Comparison of ENCODE assay signal across 8 cellular contexts in the genomic region with DNA sequence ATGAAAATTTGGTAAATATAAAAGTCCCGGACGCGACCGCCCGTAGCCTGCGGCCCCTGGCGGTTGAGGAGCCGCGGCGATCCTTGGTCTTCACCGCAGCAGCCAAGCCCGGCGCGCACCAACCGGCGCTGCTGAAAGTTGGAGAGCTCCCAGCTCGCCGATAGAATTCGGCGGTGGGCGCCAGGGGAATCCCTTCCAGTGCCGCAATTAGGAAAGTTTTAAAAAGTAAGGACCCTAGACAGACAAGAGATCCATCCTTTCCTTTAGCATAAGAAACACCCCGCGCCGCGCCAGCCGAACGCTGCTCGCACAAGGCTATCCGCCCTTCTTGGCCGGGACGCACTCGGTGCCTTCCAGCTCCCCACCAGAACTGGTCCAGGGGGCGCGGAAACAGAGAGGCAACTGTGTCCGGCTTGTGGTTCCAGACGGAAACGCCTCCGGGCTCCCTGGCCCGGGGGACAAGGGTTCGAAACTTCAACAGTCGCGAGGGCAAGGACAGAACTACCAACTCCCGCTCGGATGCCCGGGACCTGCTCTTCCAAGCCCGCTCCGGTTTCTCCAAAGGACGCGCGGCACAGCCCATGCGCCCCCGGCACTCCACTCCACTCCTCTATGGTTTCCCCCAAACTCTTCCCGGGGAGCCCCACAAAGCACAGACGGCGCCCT. TPM values are rescaled to one million over a fixed set of nuclear protein-coding genes. Genes with fewer than 3 reads are reported as not detected.
DNase-seq lines count a peak whose midpoint lies in the region; ATAC-seq and TF ChIP-seq lines count a peak whose summit lies in the region.

No MANE protein-coding gene starts in this region.

- peaks cover 5% of the 10 kb centered on the region for H3K79me2 ChIP-seq in neural cell (replicated peaks; ENCODE audit: insufficient read depth, low read length)

- peak overlapping the region; percentile 68 for H3K4me2 ChIP-seq in neural cell (ENCODE audit: low read length)

- peaks cover 60% of the 10 kb centered on the region for H3K27me3 ChIP-seq in neural cell (ENCODE audit: insufficient read depth, low read depth, low read length)

- no peaks in the 10 kb centered on the region for H3F3A ChIP-seq in neural cell (ENCODE audit: insufficient read depth, low read length, poor library complexity, severe bottlenecking)

- no peaks in the 10 kb centered on the region for H3K9me3 ChIP-seq in neural cell (ENCODE audit: low read length)

- peak overlapping the region; percentile 86 for H3K4me3 ChIP-seq in neural cell (ENCODE audit: low read length)

- peaks cover 20% of the 10 kb centered on the region for H3K4me1 Mint-ChIP-seq in activated CD4-positive, alpha-beta T cell treated with anti-CD3 and anti-CD28 coated beads, Interleukin-2, amount 10 ng/mL, durations not matched to agents 7 days and 5 days
- peaks cover 15% of the 10 kb centered on the region for H3K4me1 Mint-ChIP-seq in activated CD8-positive, alpha-beta T cell treated with anti-CD3 and anti-CD28 coated beads for 36 hours (ENCODE audit: low read depth)

- TF ChIP-seq EP300 in neural cell (conservative IDR thresholded peaks at IDR 0.05; ENCODE audit: poor library complexity, severe bottlenecking) = no peak

- H3K36me3 ChIP-seq in neural cell (ENCODE audit: insufficient read depth, low read length) = no peaks in the 10 kb centered on the region

- no peak overlapping the region for H3K27ac Mint-ChIP-seq in activated CD4-positive, alpha-beta T cell treated with anti-CD3 and anti-CD28 coated beads, Interleukin-2, amount 10 ng/mL, durations not matched to agents 7 days and 5 days
- no peak overlapping the region for H3K27ac Mint-ChIP-seq in activated CD8-positive, alpha-beta T cell treated with anti-CD3 and anti-CD28 coated beads for 36 hours

- no peak overlapping the region for H3K27ac ChIP-seq in neural cell (ENCODE audit: low read length)

- no peak for DNase-seq in activated CD4-positive, alpha-beta T cell treated with anti-CD3 and anti-CD28 coated beads, Interleukin-2, amount 10 ng/mL, durations not matched to agents 7 days and 5 days
- no peak for DNase-seq in activated CD4-positive, alpha-beta T cell treated with anti-CD3 and anti-CD28 coated beads for 1 hour
- DNase-seq in activated CD8-positive, alpha-beta T cell treated with anti-CD3 and anti-CD28 coated beads for 36 hours = peak; percentile 14
- DNase-seq in foreskin melanocyte = peak; percentile 60

- ATAC-seq in HG03342 (IDR thresholded peaks at IDR 0.05; ENCODE audit: unreplicated experiment) (peak; percentile 26), GM21528 (IDR thresholded peaks at IDR 0.05; ENCODE audit: low FRiP score, unreplicated experiment) (no peak), HG03045 (IDR thresholded peaks at IDR 0.05; ENCODE audit: unreplicated experiment) (no peak)
- ATAC-seq in activated CD8-positive, alpha-beta T cell treated with anti-CD3 and anti-CD28 coated beads for 36 hours = no peak

- H3K4me3 Mint-ChIP-seq in activated CD4-positive, alpha-beta T cell treated with anti-CD3 and anti-CD28 coated beads, Interleukin-2, amount 10 ng/mL, durations not matched to agents 7 days and 5 days = peak overlapping the region; percentile 67
- H3K4me3 Mint-ChIP-seq in activated CD8-positive, alpha-beta T cell treated with anti-CD3 and anti-CD28 coated beads for 36 hours = peak overlapping the region; percentile 61

- H3K9ac ChIP-seq in neural cell (ENCODE audit: low read length) = peak overlapping the region; percentile 63

- H2AFZ ChIP-seq in neural cell (ENCODE audit: low read depth, low read length) = no peak overlapping the region

- intact Hi-C loops in activated CD8-positive, alpha-beta T cell treated with anti-CD3 and anti-CD28 coated beads for 36 hours (cut with micrococcal nuclease) = no loop called here

- POLR2A ChIA-PET in activated CD4-positive, alpha-beta T cell treated with anti-CD3 and anti-CD28 coated beads, Interleukin-2, amount 10 ng/mL, durations not matched to agents 7 days and 5 days (lab: Charles Lee) = no interaction called here
- POLR2A ChIA-PET in activated CD8-positive, alpha-beta T cell treated with anti-CD3 and anti-CD28 coated beads for 36 hours (lab: Charles Lee) = interaction anchor here (0.7 kb wide), 1 partner anchor 38 kb away, joined by 3 read pairs; no protein-coding TSS in a partner anchor

- peaks cover 61% of the 10 kb centered on the region for H3K27me3 Mint-ChIP-seq in activated CD4-positive, alpha-beta T cell treated with anti-CD3 and anti-CD28 coated beads, Interleukin-2, amount 10 ng/mL, durations not matched to agents 7 days and 5 days
- H3K27me3 Mint-ChIP-seq in activated CD8-positive, alpha-beta T cell treated with anti-CD3 and anti-CD28 coated beads for 36 hours = peaks cover 58% of the 10 kb centered on the region

- CTCF ChIA-PET in activated CD4-positive, alpha-beta T cell treated with anti-CD3 and anti-CD28 coated beads, Interleukin-2, amount 10 ng/mL, durations not matched to agents 7 days and 5 days (lab: Charles Lee) = no interaction called here
- CTCF ChIA-PET in activated CD8-positive, alpha-beta T cell treated with anti-CD3 and anti-CD28 coated beads for 36 hours (lab: Charles Lee) = interaction anchor here (1.1 kb wide), 1 partner anchor 280 kb away, joined by 3 read pairs; no protein-coding TSS in a partner anchor

- H3K9me3 Mint-ChIP-seq in activated CD4-positive, alpha-beta T cell treated with anti-CD3 and anti-CD28 coated beads, Interleukin-2, amount 10 ng/mL, durations not matched to agents 7 days and 5 days = no peaks in the 10 kb centered on the region
- H3K9me3 Mint-ChIP-seq in activated CD8-positive, alpha-beta T cell treated with anti-CD3 and anti-CD28 coated beads for 36 hours = no peaks in the 10 kb centered on the region

- H3K36me3 Mint-ChIP-seq in activated CD4-positive, alpha-beta T cell treated with anti-CD3 and anti-CD28 coated beads, Interleukin-2, amount 10 ng/mL, durations not matched to agents 7 days and 5 days (ENCODE audit: low read depth) = no peaks in the 10 kb centered on the region
- no peaks in the 10 kb centered on the region for H3K36me3 Mint-ChIP-seq in activated CD8-positive, alpha-beta T cell treated with anti-CD3 and anti-CD28 coated beads for 36 hours (ENCODE audit: low read depth)

- TF ChIP-seq RAD21 in neural cell (conservative IDR thresholded peaks at IDR 0.05) = peak; percentile 53

- no peaks in the 10 kb centered on the region for H4K20me1 ChIP-seq in neural cell (ENCODE audit: insufficient read depth)

- H3K9me2 ChIP-seq in neural cell (ENCODE audit: insufficient read depth, low read length) = no peaks in the 10 kb centered on the region

- TF ChIP-seq CTCF in activated CD8-positive, alpha-beta T cell treated with anti-CD3 and anti-CD28 coated beads for 36 hours (IDR thresholded peaks at IDR 0.05) = no peak
- peak; percentile 64 for TF ChIP-seq CTCF in neural cell (IDR thresholded peaks at IDR 0.05; ENCODE audit: poor library complexity, severe bottlenecking)

TF ChIP-seq in neural cell, 6 proteins besides CTCF, POLR2A, EP300 and RAD21:
- TF ChIP-seq EZH2 (IDR thresholded peaks at IDR 0.05; ENCODE audit: borderline replicate concordance, insufficient read depth, low read length, poor library complexity, severe bottlenecking) = no peak
- peak; percentile 71 for TF ChIP-seq SMC3 (conservative IDR thresholded peaks at IDR 0.05; ENCODE audit: poor library complexity)

RNA-seq across cellular contexts. Expression of a gene that starts 1.7 kb away (rescaled TPM):
- under 1 TPM; 0.17 to 0.35 TPM for total RNA-seq in activated CD4-positive, alpha-beta T cell treated with anti-CD3 and anti-CD28 coated beads, Interleukin-2, amount 10 ng/mL, durations not matched to agents 7 days and 5 days
- total RNA-seq in activated CD8-positive, alpha-beta T cell treated with anti-CD3 and anti-CD28 coated beads for 36 hours = under 1 TPM in 1 of 2 experiments, not detected in 1; 0.20 TPM
- polyA plus RNA-seq in neural cell = 2.4 and 3.9 TPM in 2 replicates
- polyA minus RNA-seq in neural cell = 8.0 and 9.0 TPM in 2 replicates

Comparison
In these comparisons a context has a peak if more than half of its experiments do, and no peak if none do; other contexts are left out.
1. DNase-seq: peak in activated CD8-positive, alpha-beta T cell treated with anti-CD3 and anti-CD28 coated beads for 36 hours (single experiment) and foreskin melanocyte (single experiment); none in activated CD4-positive, alpha-beta T cell treated with anti-CD3 and anti-CD28 coated beads, Interleukin-2, amount 10 ng/mL, durations not matched to agents 7 days and 5 days (single experiment) and activated CD4-positive, alpha-beta T cell treated with anti-CD3 and anti-CD28 coated beads for 1 hour (single experiment).